Comparison of ENCODE assay signal across 1 cellular context in the genomic region with DNA sequence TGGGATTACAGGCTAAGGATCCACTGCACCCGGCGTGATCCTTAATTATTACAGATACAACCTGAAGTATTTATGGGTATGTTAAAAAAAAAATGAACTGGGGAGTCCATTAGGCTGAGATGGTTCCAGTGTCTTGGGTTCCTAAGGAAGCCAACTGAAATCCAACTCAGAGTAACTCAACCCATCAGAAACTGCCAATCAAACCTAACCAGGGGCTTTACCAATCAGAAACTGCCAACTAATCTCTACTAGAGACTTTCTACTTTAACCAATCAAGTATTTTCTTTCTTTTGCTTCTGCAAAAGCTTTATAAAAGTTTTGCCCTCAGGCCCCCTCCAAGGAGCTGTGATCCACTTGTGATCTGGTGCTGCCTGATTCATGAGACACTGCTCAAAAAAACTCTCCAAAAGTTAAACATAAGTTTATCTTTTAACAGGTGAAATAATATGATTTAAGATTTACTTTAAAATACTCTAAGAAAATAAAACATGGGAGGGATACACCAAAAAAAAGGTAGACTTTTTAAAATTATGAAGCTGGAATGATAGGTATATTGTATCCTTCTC.
TF ChIP-seq lines count a peak whose summit lies in the region.

No MANE protein-coding gene starts in this region.

TF ChIP-seq in HEK293, 187 proteins besides CTCF, POLR2A, EP300 and RAD21 (continued from another document):
- TF ChIP-seq, protein P1, sequence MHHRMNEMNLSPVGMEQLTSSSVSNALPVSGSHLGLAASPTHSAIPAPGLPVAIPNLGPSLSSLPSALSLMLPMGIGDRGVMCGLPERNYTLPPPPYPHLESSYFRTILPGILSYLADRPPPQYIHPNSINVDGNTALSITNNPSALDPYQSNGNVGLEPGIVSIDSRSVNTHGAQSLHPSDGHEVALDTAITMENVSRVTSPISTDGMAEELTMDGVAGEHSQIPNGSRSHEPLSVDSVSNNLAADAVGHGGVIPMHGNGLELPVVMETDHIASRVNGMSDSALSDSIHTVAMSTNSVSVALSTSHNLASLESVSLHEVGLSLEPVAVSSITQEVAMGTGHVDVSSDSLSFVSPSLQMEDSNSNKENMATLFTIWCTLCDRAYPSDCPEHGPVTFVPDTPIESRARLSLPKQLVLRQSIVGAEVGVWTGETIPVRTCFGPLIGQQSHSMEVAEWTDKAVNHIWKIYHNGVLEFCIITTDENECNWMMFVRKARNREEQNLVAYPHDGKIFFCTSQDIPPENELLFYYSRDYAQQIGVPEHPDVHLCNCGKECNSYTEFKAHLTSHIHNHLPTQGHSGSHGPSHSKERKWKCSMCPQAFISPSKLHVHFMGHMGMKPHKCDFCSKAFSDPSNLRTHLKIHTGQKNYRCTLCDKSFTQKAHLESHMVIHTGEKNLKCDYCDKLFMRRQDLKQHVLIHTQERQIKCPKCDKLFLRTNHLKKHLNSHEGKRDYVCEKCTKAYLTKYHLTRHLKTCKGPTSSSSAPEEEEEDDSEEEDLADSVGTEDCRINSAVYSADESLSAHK (tag by site-specific recombination; IDR thresholded peaks at IDR 0.05): peak; percentile 80
- peak; percentile 96 for TF ChIP-seq ZNF549 (tag by site-specific recombination; IDR thresholded peaks at IDR 0.05)
